In genomic region chr7:7424151-7424873, GRCh38 we compare ENCODE assay signal across 8 cellular contexts.
A peak's percentile ranks its signal among the peaks of the same experiment; 100 is the strongest.
DNase-seq lines count a peak whose midpoint lies in the region; ATAC-seq and FAIRE-seq lines count a peak whose summit lies in the region.

No MANE protein-coding gene starts in this region.

- H3K27ac ChIP-seq in BLaER1 treated with 17β-estradiol and CSF1 and Interleukin-3, amounts not matched to agents 10 nM and 100 nM = no peak overlapping the region

- H3K27me3 ChIP-seq in BLaER1 treated with 17β-estradiol and CSF1 and Interleukin-3, amounts not matched to agents 10 nM and 100 nM = no peaks in the 10 kb centered on the region

- no peaks in the 10 kb centered on the region for H3K36me3 Mint-ChIP-seq in memory B cell

- peak; percentile 81 for FAIRE-seq in GM19239 (lab: Jason Lieb, UNC)

- H3K27ac Mint-ChIP-seq in memory B cell = peak overlapping the region; percentile 17

- no peaks in the 10 kb centered on the region for H3K9me3 ChIP-seq in BLaER1 treated with 17β-estradiol and CSF1 and Interleukin-3, amounts not matched to agents 10 nM and 100 nM (replicated peaks in 1 of 11)

- peaks cover 1% of the 10 kb centered on the region for H3K27me3 Mint-ChIP-seq in memory B cell

- H3K4me3 Mint-ChIP-seq in memory B cell = peak overlapping the region; percentile 83

- no peaks in the 10 kb centered on the region for H4K20me1 ChIP-seq in BLaER1 treated with 17β-estradiol and CSF1 and Interleukin-3, amounts not matched to agents 10 nM and 100 nM

- peak; percentile 84 for ATAC-seq in HG03378 (IDR thresholded peaks at IDR 0.05; ENCODE audit: unreplicated experiment)
- peak; percentile 87 for ATAC-seq in memory B cell (ENCODE audit: low read depth)

- H3K4me1 Mint-ChIP-seq in memory B cell = peaks cover 2% of the 10 kb centered on the region

- 0 out of 22 replicates have a peak overlapping the region, but pooled peaks of 2 of the 11 experiments have one; percentile 12 to 21 for H3K9ac ChIP-seq in BLaER1 treated with 17β-estradiol and CSF1 and Interleukin-3, amounts not matched to agents 10 nM and 100 nM

- peaks cover 0 to 8% (median 6%) of the 10 kb centered on the region in 10 experiments; a peak in 10 of 20 replicates for H3K4me1 ChIP-seq in BLaER1 treated with 17β-estradiol and CSF1 and Interleukin-3, amounts not matched to agents 10 nM and 100 nM

- DNase-seq in GM19239 (ENCODE audit: insufficient read length, low spot score) (peak; percentile 16), NCI-H2227 treated with DMSO at 0.1 percent for 48 hours (lab: John Stamatoyannopoulos, UW) (peak; percentile 75), memory B cell (ENCODE audit: low spot score in 2 of 2) (peak; percentile 23 to 38)
- peak; percentile 57 for DNase-seq in activated CD4-positive, alpha-beta T cell treated with anti-CD3 and anti-CD28 coated beads for 48 hours
- DNase-seq in effector CD8-positive, alpha-beta T cell (lab: John Stamatoyannopoulos, UW) = peak; percentile 10
- DNase-seq in stimulated activated CD8-positive, alpha-beta memory T cell treated with anti-CD3 and anti-CD28 coated beads, Interleukin-4, amount 100 ng/mL, for 24 hours (ENCODE audit: low read depth) = peak; percentile 9

- H3K9me3 Mint-ChIP-seq in memory B cell = no peaks in the 10 kb centered on the region

- peak overlapping the region; percentile 25 to 73 (median 53) for H3K4me2 ChIP-seq in BLaER1 treated with 17β-estradiol and CSF1 and Interleukin-3, amounts not matched to agents 10 nM and 100 nM

- peak overlapping the region in 4 of 10 experiments; percentile 33 to 49 (median 40); a peak in 6 of 20 replicates for H3K4me3 ChIP-seq in BLaER1 treated with 17β-estradiol and CSF1 and Interleukin-3, amounts not matched to agents 10 nM and 100 nM

- no peaks in the 10 kb centered on the region for H3K36me3 ChIP-seq in BLaER1 treated with 17β-estradiol and CSF1 and Interleukin-3, amounts not matched to agents 10 nM and 100 nM

Comparison
In these comparisons a context has a peak if more than half of its experiments do, and no peak if none do; other contexts are left out.
1. DNase-seq: peak in every context shown above with its lines; median percentile 75 in NCI-H2227 treated with DMSO at 0.1 percent for 48 hours; 57 in activated CD4-positive, alpha-beta T cell treated with anti-CD3 and anti-CD28 coated beads for 48 hours; 30 in memory B cell; 16 in GM19239; 10 in effector CD8-positive, alpha-beta T cell; 9 in stimulated activated CD8-positive, alpha-beta memory T cell treated with anti-CD3 and anti-CD28 coated beads, Interleukin-4, amount 100 ng/mL, for 24 hours.